22 cellular contexts compared by ENCODE assay signal in genomic region chr13:34522818-34523217, GRCh38.
DNase-seq lines count a peak whose midpoint lies in the region; ATAC-seq, FAIRE-seq and TF ChIP-seq lines count a peak whose summit lies in the region.
"Had no signal": no experiment of that assay in that cellular context is flagged by ENCODE, and none has a peak within 500 bp of the region (broad histone marks: within the 10 kb centered on the region; RNA-seq: fewer than 3 reads in every experiment).

No MANE protein-coding gene starts in this region.

- no peaks in the 10 kb centered on the region for H3K79me2 ChIP-seq in smooth muscle cell (ENCODE audit: low read depth)

- H3K4me2 ChIP-seq in smooth muscle cell, result peak overlapping the region; percentile 46

- H3K27me3 ChIP-seq in smooth muscle cell (ENCODE audit: low read depth), result no peaks in the 10 kb centered on the region
- no peaks in the 10 kb centered on the region for H3K27me3 ChIP-seq in small intestine (ENCODE audit: control insufficient read depth in 2 of 2, insufficient read depth in 2 of 2, low read length in 2 of 2)
- no peaks in the 10 kb centered on the region for H3K27me3 ChIP-seq in spleen (replicated peaks in 1 of 7)

- H4K20me1 ChIP-seq in smooth muscle cell (ENCODE audit: low read depth), result no peaks in the 10 kb centered on the region

- 44% methylated on average over 4 of the region's 4 CpGs for WGBS in smooth muscle cell (ENCODE audit: low lambda C conversion rate)
- 19 to 39% (median 30%) methylated on average over 4 of the region's 4 CpGs for WGBS in small intestine, 3 donors
- 68 to 73% (median 71%) methylated on average over 4 of the region's 4 CpGs for WGBS in spleen, 5 donors

- no peak overlapping the region for H3K9ac ChIP-seq in smooth muscle cell (ENCODE audit: low read depth)

- TF ChIP-seq CTCF in smooth muscle cell (IDR thresholded peaks at IDR 0.05; ENCODE audit: borderline replicate concordance, insufficient read depth, poor library complexity, severe bottlenecking) (no peak), spleen (IDR thresholded peaks at IDR 0.05 in 8 of 11, conservative IDR thresholded peaks at IDR 0.05 in 3 of 11) (no peak)

- H3K36me3 ChIP-seq in smooth muscle cell (ENCODE audit: low read depth) (no peaks in the 10 kb centered on the region), small intestine (ENCODE audit: control insufficient read depth in 2 of 2, insufficient read depth in 2 of 2, low read length in 2 of 2) (no peaks in the 10 kb centered on the region), spleen (no peaks in the 10 kb centered on the region)

- no peak for ATAC-seq in GM18498 (IDR thresholded peaks at IDR 0.05; ENCODE audit: unreplicated experiment)
- ATAC-seq: CD8-positive, alpha-beta T cell had no signal

- peaks cover 2% of the 10 kb centered on the region for H3F3A ChIP-seq in smooth muscle cell (ENCODE audit: low read depth)

- H3K4me3 ChIP-seq in smooth muscle cell, result no peak overlapping the region
- H3K4me3 ChIP-seq in small intestine (ENCODE audit: low read depth in 1 of 2, low read length in 2 of 2), result no peak overlapping the region
- no peak overlapping the region for H3K4me3 ChIP-seq in spleen
- H3K4me3 ChIP-seq: SK-N-MC had no signal

- no peak overlapping the region for H2AFZ ChIP-seq in smooth muscle cell (ENCODE audit: low read depth)

- DNase-seq in H4 (ENCODE audit: low spot score) (peak; percentile 3), amniotic epithelial cell (ENCODE audit: low read depth) (peak; percentile 2), smooth muscle cell (lab: John Stamatoyannopoulos, UW; ENCODE audit: unreplicated experiment) (no peak), small intestine (no peak), spleen (no peak), HUDEP-2 (lab: John Stamatoyannopoulos, UW; ENCODE audit: unreplicated experiment in 76 of 76) (no peak)
- DNase-seq: AML-193; C1 segment of cervical spinal cord; CD8-positive, alpha-beta T cell; GF-D8; H7; HFFc6; KG1; MV-4-11; NCI-H1105 treated with DMSO at 0.1 percent for 48 hours; NCI-H2029 treated with DMSO at 0.1 percent for 48 hours; NCI-H2171; NCI-H526; SHP77 had no signal

- H3K4me1 ChIP-seq in smooth muscle cell (ENCODE audit: low read depth) (peaks cover 6% of the 10 kb centered on the region), small intestine (ENCODE audit: control insufficient read depth in 2 of 2, insufficient read depth in 1 of 2, low read depth in 1 of 2, low read length in 1 of 2) (no peaks in the 10 kb centered on the region), spleen (no peaks in the 10 kb centered on the region)

- intact Hi-C loops in spleen (cut with DNase I; ENCODE audit: low total_unique reads), result no loop called here

- H3K27ac ChIP-seq in smooth muscle cell (ENCODE audit: low read depth) (no peak overlapping the region), small intestine (ENCODE audit: low read depth in 1 of 2, low read length in 1 of 2) (no peak overlapping the region), spleen (no peak overlapping the region)
- H3K27ac ChIP-seq: SK-N-MC had no signal

- no peak for TF ChIP-seq POLR2A in spleen (IDR thresholded peaks at IDR 0.05)

- H3K9me3 ChIP-seq in smooth muscle cell (replicated peaks; ENCODE audit: low read depth) (no peaks in the 10 kb centered on the region), small intestine (ENCODE audit: control insufficient read depth, low read depth) (no peaks in the 10 kb centered on the region), spleen (no peaks in the 10 kb centered on the region)

- FAIRE-seq in islet of Langerhans (lab: Jason Lieb, UNC) (peak; percentile 98), small intestine (lab: Jason Lieb, UNC) (no peak)

Comparison
In these comparisons a context has a peak if more than half of its experiments do, and no peak if none do; other contexts are left out.
1. DNase-seq: peak in H4 (single experiment) and amniotic epithelial cell (single experiment); none in smooth muscle cell (single experiment), small intestine (single experiment), spleen (single experiment) and HUDEP-2 (0 of 76).